13 cellular contexts compared by ENCODE assay signal in genomic region chr1:215824245-215824644, GRCh38.
DNase-seq lines count a peak whose midpoint lies in the region; ATAC-seq, FAIRE-seq and TF ChIP-seq lines count a peak whose summit lies in the region.
"Had no signal": no experiment of that assay in that cellular context is flagged by ENCODE, and none has a peak within 500 bp of the region (broad histone marks: within the 10 kb centered on the region; RNA-seq: fewer than 3 reads in every experiment).

No MANE protein-coding gene starts in this region.

- ATAC-seq in left lobe of liver (peak; percentile 52), GM21786 (IDR thresholded peaks at IDR 0.05; ENCODE audit: unreplicated experiment) (no peak)
- no peak for ATAC-seq in CD4-positive, alpha-beta T cell (ENCODE audit: poor library complexity)
- ATAC-seq: activated CD4-positive, CD25-positive, alpha-beta regulatory T cell treated with anti-CD3 and anti-CD28 coated beads, Interleukin-2, amount 50 U/mL, for 24 hours had no signal

- H3K4me1 Mint-ChIP-seq in Calu3 (ENCODE audit: low read depth, unreplicated experiment) (no peaks in the 10 kb centered on the region), astrocyte (ENCODE audit: low read depth, unreplicated experiment) (peaks cover 2% of the 10 kb centered on the region)
- H3K4me1 Mint-ChIP-seq in CD4-positive, alpha-beta T cell (ENCODE audit: low read depth), result no peaks in the 10 kb centered on the region

- no TSS peak for BruUV-seq in Calu3 (replicated peaks; lab: Mats Ljungman, UMichigan)

- H4K20me1 ChIP-seq in astrocyte (ENCODE audit: insufficient read depth, low read length), result no peaks in the 10 kb centered on the region

- H3K36me3 Mint-ChIP-seq in Calu3 (ENCODE audit: insufficient read depth, unreplicated experiment), result no peaks in the 10 kb centered on the region
- H3K36me3 Mint-ChIP-seq in astrocyte (ENCODE audit: low read depth, unreplicated experiment), result no peaks in the 10 kb centered on the region
- no peaks in the 10 kb centered on the region for H3K36me3 Mint-ChIP-seq in CD4-positive, alpha-beta T cell (ENCODE audit: low read depth)

- H3K36me3 ChIP-seq in astrocyte (ENCODE audit: insufficient read depth, low read length), result no peaks in the 10 kb centered on the region
- H3K36me3 ChIP-seq in ascending aorta, result no peaks in the 10 kb centered on the region
- H3K36me3 ChIP-seq: prostate gland had no signal

- no peak overlapping the region for H3K27ac ChIP-seq in astrocyte (ENCODE audit: low read depth, low read length)
- H3K27ac ChIP-seq in ascending aorta, result no peak overlapping the region
- H3K27ac ChIP-seq in CD4-positive, alpha-beta T cell (ENCODE audit: low read depth, low read length), result no peak overlapping the region
- H3K27ac ChIP-seq: prostate gland had no signal

- H3K27me3 Mint-ChIP-seq in Calu3 (ENCODE audit: unreplicated experiment) (no peaks in the 10 kb centered on the region), astrocyte (ENCODE audit: low read depth, unreplicated experiment) (no peaks in the 10 kb centered on the region)
- no peaks in the 10 kb centered on the region for H3K27me3 Mint-ChIP-seq in CD4-positive, alpha-beta T cell

- H3K27me3 ChIP-seq in astrocyte (ENCODE audit: insufficient read depth, low read length) (no peaks in the 10 kb centered on the region), ascending aorta (no peaks in the 10 kb centered on the region)
- no peaks in the 10 kb centered on the region for H3K27me3 ChIP-seq in CD4-positive, alpha-beta T cell (ENCODE audit: control insufficient read depth, insufficient read depth, low read length)

- H3K9me3 ChIP-seq in astrocyte (ENCODE audit: insufficient read depth, low read depth, low read length) (no peaks in the 10 kb centered on the region), ascending aorta (no peaks in the 10 kb centered on the region)
- H3K9me3 ChIP-seq in CD4-positive, alpha-beta T cell (ENCODE audit: control insufficient read depth, low read length), result peaks cover 6% of the 10 kb centered on the region
- H3K9me3 ChIP-seq: prostate gland had no signal

- no peak overlapping the region for H3K4me3 ChIP-seq in astrocyte (ENCODE audit: insufficient read depth, low read depth, low read length)
- no peak overlapping the region for H3K4me3 ChIP-seq in ascending aorta
- H3K4me3 ChIP-seq: prostate gland had no signal

- intact Hi-C loops in Calu3 (cut with micrococcal nuclease; ENCODE audit: unreplicated experiment) (loop anchor here (1.0 to 5.0 kb wide), 5 partner anchors 142 to 919 kb away; no protein-coding TSS in a partner anchor), ascending aorta (cut with DNase I) (no loop called here)
- intact Hi-C loops in CD4-positive, alpha-beta T cell (cut with DNase I, micrococcal nuclease), result no loop called here

- H3K4me3 Mint-ChIP-seq in Calu3 (ENCODE audit: low read depth, unreplicated experiment) (no peak overlapping the region), astrocyte (ENCODE audit: unreplicated experiment) (no peak overlapping the region)
- H3K4me3 Mint-ChIP-seq in CD4-positive, alpha-beta T cell, result no peak overlapping the region

- H3K9ac ChIP-seq in astrocyte (ENCODE audit: low read length), result no peak overlapping the region

- H3K27ac Mint-ChIP-seq in Calu3 (ENCODE audit: unreplicated experiment) (no peak overlapping the region), astrocyte (ENCODE audit: unreplicated experiment) (no peak overlapping the region)
- no peak overlapping the region for H3K27ac Mint-ChIP-seq in CD4-positive, alpha-beta T cell

- peak; percentile 57 for TF ChIP-seq CTCF in Calu3 (IDR thresholded peaks at IDR 0.05; ENCODE audit: unreplicated experiment)
- TF ChIP-seq CTCF in astrocyte (IDR thresholded peaks at IDR 0.05; ENCODE audit: insufficient read depth, low read depth, low read length), result peak; percentile 58
- no peak for TF ChIP-seq CTCF in ascending aorta (IDR thresholded peaks at IDR 0.05)
- TF ChIP-seq CTCF in CD4-positive, alpha-beta T cell (IDR thresholded peaks at IDR 0.05), result no peak

- H3K79me2 ChIP-seq in astrocyte (ENCODE audit: insufficient read depth, low read length), result no peaks in the 10 kb centered on the region

- POLR2A ChIA-PET in CD4-positive, alpha-beta T cell (lab: Charles Lee), result no interaction called here

- no peak overlapping the region for H2AFZ ChIP-seq in astrocyte (ENCODE audit: low read depth, low read length)

- H3K4me1 ChIP-seq in astrocyte (ENCODE audit: insufficient read depth, low read length), result no peaks in the 10 kb centered on the region
- H3K4me1 ChIP-seq in ascending aorta, result no peaks in the 10 kb centered on the region
- H3K4me1 ChIP-seq: prostate gland had no signal

- H3K9me3 Mint-ChIP-seq in Calu3 (ENCODE audit: low read depth, unreplicated experiment) (no peaks in the 10 kb centered on the region), astrocyte (ENCODE audit: unreplicated experiment) (peaks cover 7% of the 10 kb centered on the region)
- H3K9me3 Mint-ChIP-seq in CD4-positive, alpha-beta T cell, result peaks cover 11% of the 10 kb centered on the region

- no peak overlapping the region for H3K4me2 ChIP-seq in astrocyte (ENCODE audit: low read length)

- no peak for FAIRE-seq in astrocyte (lab: Jason Lieb, UNC)

- peak; percentile 21 for DNase-seq in Calu3
- peak; percentile 15 for DNase-seq in HuH-7 (ENCODE audit: low spot score)
- no peak for DNase-seq in astrocyte (ENCODE audit: low read depth)
- DNase-seq in left lobe of liver (ENCODE audit: low spot score), result no peak
- DNase-seq in ascending aorta (ENCODE audit: low spot score in 2 of 2), result no peak
- no peak for DNase-seq in activated CD4-positive, alpha-beta T cell treated with anti-CD3 and anti-CD28 coated beads, Interleukin-2, amount 50 U/mL, for 1 hour
- DNase-seq in CD4-positive, alpha-beta T cell, result no peak
- DNase-seq: activated effector memory CD4-positive, alpha-beta T cell treated with anti-CD3 and anti-CD28 coated beads, Interleukin-2, amount 50 U/mL, for 16 hours; GDM1; kidney glomerular epithelial cell had no signal

- CTCF ChIA-PET in Calu3 (lab: Charles Lee), result no interaction called here
- CTCF ChIA-PET in CD4-positive, alpha-beta T cell (lab: Charles Lee), result no interaction called here

Comparison
In these comparisons a context has a peak if more than half of its experiments do, and no peak if none do; other contexts are left out.
1. DNase-seq: peak in Calu3 (single experiment) and HuH-7 (single experiment); none in astrocyte (single experiment), left lobe of liver (single experiment), ascending aorta (0 of 2), activated CD4-positive, alpha-beta T cell treated with anti-CD3 and anti-CD28 coated beads, Interleukin-2, amount 50 U/mL, for 1 hour (single experiment) and CD4-positive, alpha-beta T cell (0 of 10).
2. CTCF ChIP-seq: peak in Calu3 (single experiment) and astrocyte (single experiment); none in ascending aorta (0 of 3) and CD4-positive, alpha-beta T cell (single experiment).